12 cellular contexts compared by ENCODE assay signal in genomic region chr11:128095459-128096096, GRCh38.
DNase-seq lines count a peak whose midpoint lies in the region; TF ChIP-seq lines count a peak whose summit lies in the region.
"Had no signal": no experiment of that assay in that cellular context is flagged by ENCODE, and none has a peak within 500 bp of the region (broad histone marks: within the 10 kb centered on the region; RNA-seq: fewer than 3 reads in every experiment).

No MANE protein-coding gene starts in this region.

- DNase-seq in SK-MEL-5 (ENCODE audit: low read depth, low spot score) (peak; percentile 2), fibroblast of villous mesenchyme (ENCODE audit: low read depth) (peak; percentile 65), anterior cingulate cortex (lab: John Stamatoyannopoulos, UW) (no peak), NCI-H1436 (lab: John Stamatoyannopoulos, UW) (no peak), NCI-H146 (lab: John Stamatoyannopoulos, UW) (no peak)
- DNase-seq in stimulated activated naive CD4-positive, alpha-beta T cell (lab: John Stamatoyannopoulos, UW): no peak
- DNase-seq: activated naive CD8-positive, alpha-beta T cell treated with anti-CD3 and anti-CD28 coated beads for 36 hours; stimulated activated CD4-positive, alpha-beta T cell treated with anti-CD3 and anti-CD28 coated beads, Interleukin-15, amount 100 ng/mL, for 24 hours had no signal

- H3K27ac ChIP-seq in ACC112 (ENCODE audit: low read depth, low read length): peak overlapping the region; percentile 73
- H3K27ac ChIP-seq: vagina had no signal

- H2AFZ ChIP-seq in ACC112 (ENCODE audit: low read length, unreplicated experiment): peak overlapping the region; percentile 26

- H3K4me3 ChIP-seq in ACC112 (ENCODE audit: low read depth, low read length): no peak overlapping the region
- H3K4me3 ChIP-seq in fibroblast of villous mesenchyme (ENCODE audit: low read depth, low read length): no peak overlapping the region
- H3K4me3 ChIP-seq: K562, vagina had no signal

- no peaks in the 10 kb centered on the region for H3K36me3 ChIP-seq in ACC112 (ENCODE audit: insufficient read depth, low read length)
- H3K36me3 ChIP-seq: vagina had no signal

- TF ChIP-seq CTCF in GM12873 (IDR thresholded peaks at IDR 0.05; ENCODE audit: insufficient read depth, low read depth, low read length, missing control alignments): peak; percentile 21
- TF ChIP-seq CTCF in fibroblast of villous mesenchyme (IDR thresholded peaks at IDR 0.05; ENCODE audit: insufficient read depth, low read depth, low read length): no peak

- peaks cover 10% of the 10 kb centered on the region for H3K4me1 ChIP-seq in ACC112 (ENCODE audit: control insufficient read depth, insufficient read depth, low read length, unreplicated experiment)
- H3K4me1 ChIP-seq: vagina had no signal

- in situ Hi-C loops in SK-MEL-5 (cut with HindIII; ENCODE audit: low pct_unique_long_range_greater_than_20kb, low sequenced_read_pairs): no loop called here

- no peaks in the 10 kb centered on the region for H3K79me2 ChIP-seq in ACC112 (ENCODE audit: control insufficient read depth, insufficient read depth, low read length, unreplicated experiment)

- H3K27me3 ChIP-seq in ACC112 (ENCODE audit: insufficient read depth, low read length): no peaks in the 10 kb centered on the region
- H3K27me3 ChIP-seq: vagina had no signal

Comparison
In these comparisons a context has a peak if more than half of its experiments do, and no peak if none do; other contexts are left out.
1. DNase-seq: peak in SK-MEL-5 (single experiment) and fibroblast of villous mesenchyme (single experiment); none in anterior cingulate cortex (0 of 58), NCI-H1436 (single experiment), NCI-H146 (single experiment) and stimulated activated naive CD4-positive, alpha-beta T cell (0 of 6).